ENCODE assay signal across 21 cellular contexts in the genomic region with DNA sequence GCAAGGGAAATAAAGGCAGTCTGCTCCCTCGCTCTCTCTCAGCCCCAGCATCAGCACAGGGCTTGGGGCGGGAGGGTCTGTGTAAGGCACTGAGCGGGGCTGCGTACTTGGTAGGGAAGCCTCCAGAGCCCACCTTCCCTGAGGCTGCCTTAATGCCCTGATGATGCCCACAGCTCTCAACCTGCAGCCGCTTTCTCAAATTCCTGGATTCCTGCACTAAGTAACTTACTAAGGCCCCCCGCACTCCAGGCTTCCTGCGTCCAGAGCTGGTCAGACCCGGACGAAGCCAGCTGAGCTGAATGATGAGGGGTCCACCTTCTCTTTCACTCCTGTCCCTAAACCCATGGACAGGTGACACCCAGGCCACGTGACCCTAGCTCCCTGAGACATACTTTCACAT.
"Had no signal": no experiment of that assay in that cellular context is flagged by ENCODE, and none has a peak within 500 bp of the region (broad histone marks: within the 10 kb centered on the region; RNA-seq: fewer than 3 reads in every experiment).

No MANE protein-coding gene starts in this region.

- H3K4me1 Mint-ChIP-seq: IgD-negative memory B cell had no signal

- DNase-seq: KBM-7, MV-4-11, NCI-H1048, NCI-H1105, NCI-H1417, NCI-H1436 treated with DMSO at 0.1 percent for 48 hours, NCI-H1694 treated with DMSO at 0.1 percent for 48 hours, NCI-H1930, NCI-H2081, NCI-H2107, NCI-H2227 treated with DMSO at 0.1 percent for 48 hours, NCI-H524, NCI-H748 treated with DMSO at 0.1 percent for 48 hours, Right ventricle myocardium superior, RPMI8226, SIG-M5 had no signal

- FAIRE-seq: HTR-8/SVneo, RCC 7860 had no signal

- H3K36me3 ChIP-seq: SJSA1 had no signal

- H3K27me3 ChIP-seq: SJSA1 had no signal

- H3K4me1 ChIP-seq: SJSA1 had no signal

- H3K27ac ChIP-seq: SJSA1, SK-N-MC had no signal

- H3K36me3 Mint-ChIP-seq: IgD-negative memory B cell had no signal

- H3K4me3 ChIP-seq: SJSA1, SK-N-MC had no signal

- H3K27ac Mint-ChIP-seq: IgD-negative memory B cell had no signal
